4 cellular contexts compared by ENCODE assay signal in genomic region chr5:163579729-163580128, GRCh38.
TF ChIP-seq lines count a peak whose summit lies in the region.

No MANE protein-coding gene starts in this region.

TF ChIP-seq in SK-N-SH treated with all-trans-retinoic acid at 6 μM for 48 hours, 23 proteins besides CTCF, POLR2A, EP300 and RAD21:
- TF ChIP-seq ZNF8 (CRISPR knock-in tag; IDR thresholded peaks at IDR 0.05) (peak; percentile 79), ZFP3 (CRISPR knock-in tag; IDR thresholded peaks at IDR 0.05) (no peak)

TF ChIP-seq in SK-N-SH, 30 proteins besides CTCF, POLR2A, EP300 and RAD21:
- TF ChIP-seq IRF3 (IDR thresholded peaks at IDR 0.05; ENCODE audit: low read depth, low read length): no peak
- no peak for TF ChIP-seq NRF1 (IDR thresholded peaks at IDR 0.05; ENCODE audit: low read depth, low read length)

TF ChIP-seq in IMR-90, 13 proteins besides CTCF, POLR2A, EP300 and RAD21:
- no peak for TF ChIP-seq NFE2L2 (IDR thresholded peaks at IDR 0.05; ENCODE audit: low read depth, low read length)
- TF ChIP-seq CEBPB (IDR thresholded peaks at IDR 0.05; ENCODE audit: low read depth, low read length): no peak
- TF ChIP-seq CHD1 (IDR thresholded peaks at IDR 0.05; ENCODE audit: low read depth, low read length): no peak
- TF ChIP-seq BHLHE40 (IDR thresholded peaks at IDR 0.05; ENCODE audit: low read depth, low read length): no peak
- no peak for TF ChIP-seq RCOR1 (IDR thresholded peaks at IDR 0.05; ENCODE audit: insufficient replicate concordance, low read length)
- no peak for TF ChIP-seq MXI1 (IDR thresholded peaks at IDR 0.05; ENCODE audit: borderline replicate concordance, low read depth, low read length)
- TF ChIP-seq ELK1 (IDR thresholded peaks at IDR 0.05; ENCODE audit: borderline replicate concordance, low read depth, low read length): no peak
- no peak for TF ChIP-seq FOS (IDR thresholded peaks at IDR 0.05; ENCODE audit: low read depth, low read length)
- no peak for TF ChIP-seq MAFK (IDR thresholded peaks at IDR 0.05; ENCODE audit: low read depth, low read length)
- TF ChIP-seq MAZ (IDR thresholded peaks at IDR 0.05; ENCODE audit: borderline replicate concordance, low read depth, low read length): no peak
- no peak for TF ChIP-seq USF2 (IDR thresholded peaks at IDR 0.05; ENCODE audit: low read depth, low read length)
- TF ChIP-seq RFX5 (IDR thresholded peaks at IDR 0.05; ENCODE audit: low read depth, low read length): no peak
- TF ChIP-seq SMC3 (IDR thresholded peaks at IDR 0.05; ENCODE audit: low read depth, low read length): no peak

TF ChIP-seq in K562, 482 proteins besides CTCF, POLR2A, EP300 and RAD21:
- no peak for TF ChIP-seq PPARD (CRISPR knock-in tag; IDR thresholded peaks at IDR 0.05)
- peak; percentile 12 for TF ChIP-seq RBM25 (IDR thresholded peaks at IDR 0.05; ENCODE audit: low read depth, low read length, severe bottlenecking)
- no peak for TF ChIP-seq ZNF274 (IDR thresholded peaks at IDR 0.05; ENCODE audit: borderline replicate concordance, low read depth, low read length)
- peak; percentile 76 for TF ChIP-seq ZNF146 (CRISPR knock-in tag; IDR thresholded peaks at IDR 0.05; ENCODE audit: unreplicated experiment)
